ENCODE assay signal across 10 cellular contexts in genomic region chr15:29377141-29377540, GRCh38.
"Had no signal": no experiment of that assay in that cellular context is flagged by ENCODE, and none has a peak within 500 bp of the region (broad histone marks: within the 10 kb centered on the region; RNA-seq: fewer than 3 reads in every experiment).

No MANE protein-coding gene starts in this region.

- H3K27me3 ChIP-seq: ascending aorta, cardiac muscle cell, hepatocyte, neutrophil, thyroid gland had no signal

- ATAC-seq: stimulated activated effector memory CD8-positive, alpha-beta T cell treated with anti-CD3 and anti-CD28 coated beads, Interleukin-12 subunit alpha, Interleukin-12 subunit beta, amount 100 ng/mL, for 72 hours had no signal

- H3K4me3 ChIP-seq: ascending aorta, cardiac muscle cell, hepatocyte, lung, thyroid gland had no signal

- H3K4me1 Mint-ChIP-seq: activated naive CD8-positive, alpha-beta T cell treated with anti-CD3 and anti-CD28 coated beads, Interleukin-2, amount 10 ng/mL, durations not matched to agents 7 days and 5 days; mesothelial cell of epicardium; stimulated activated effector memory CD8-positive, alpha-beta T cell treated with anti-CD3 and anti-CD28 coated beads, Interleukin-12 subunit alpha, Interleukin-12 subunit beta, amount 100 ng/mL, for 72 hours had no signal

- H3K9me3 Mint-ChIP-seq: activated naive CD8-positive, alpha-beta T cell treated with anti-CD3 and anti-CD28 coated beads, Interleukin-2, amount 10 ng/mL, durations not matched to agents 7 days and 5 days; mesothelial cell of epicardium; stimulated activated effector memory CD8-positive, alpha-beta T cell treated with anti-CD3 and anti-CD28 coated beads, Interleukin-12 subunit alpha, Interleukin-12 subunit beta, amount 100 ng/mL, for 72 hours had no signal

- H3K36me3 Mint-ChIP-seq: activated naive CD8-positive, alpha-beta T cell treated with anti-CD3 and anti-CD28 coated beads, Interleukin-2, amount 10 ng/mL, durations not matched to agents 7 days and 5 days; mesothelial cell of epicardium; stimulated activated effector memory CD8-positive, alpha-beta T cell treated with anti-CD3 and anti-CD28 coated beads, Interleukin-12 subunit alpha, Interleukin-12 subunit beta, amount 100 ng/mL, for 72 hours had no signal

- H3K4me1 ChIP-seq: ascending aorta, thyroid gland had no signal

- H3K9me3 ChIP-seq: ascending aorta, neutrophil, thyroid gland had no signal

- H2AFZ ChIP-seq: hepatocyte had no signal

- H3K27ac ChIP-seq: ascending aorta, cardiac muscle cell, hepatocyte, neutrophil, thyroid gland had no signal

- H3K27ac Mint-ChIP-seq: activated naive CD8-positive, alpha-beta T cell treated with anti-CD3 and anti-CD28 coated beads, Interleukin-2, amount 10 ng/mL, durations not matched to agents 7 days and 5 days; mesothelial cell of epicardium; stimulated activated effector memory CD8-positive, alpha-beta T cell treated with anti-CD3 and anti-CD28 coated beads, Interleukin-12 subunit alpha, Interleukin-12 subunit beta, amount 100 ng/mL, for 72 hours had no signal

- DNase-seq: activated naive CD4-positive, alpha-beta T cell; activated naive CD8-positive, alpha-beta T cell treated with anti-CD3 and anti-CD28 coated beads, Interleukin-2, amount 10 ng/mL, durations not matched to agents 7 days and 5 days; thyroid gland had no signal

- H3K36me3 ChIP-seq: ascending aorta, cardiac muscle cell, neutrophil, thyroid gland had no signal

- H3K4me3 Mint-ChIP-seq: activated naive CD8-positive, alpha-beta T cell treated with anti-CD3 and anti-CD28 coated beads, Interleukin-2, amount 10 ng/mL, durations not matched to agents 7 days and 5 days; mesothelial cell of epicardium; stimulated activated effector memory CD8-positive, alpha-beta T cell treated with anti-CD3 and anti-CD28 coated beads, Interleukin-12 subunit alpha, Interleukin-12 subunit beta, amount 100 ng/mL, for 72 hours had no signal

- H3K4me2 ChIP-seq: hepatocyte had no signal

- H3K79me2 ChIP-seq: hepatocyte had no signal
